In genomic region chr10:33390046-33390445, GRCh38 we compare ENCODE assay signal across 18 cellular contexts. TPM values are rescaled to one million over a fixed set of nuclear protein-coding genes. Genes with fewer than 3 reads are reported as not detected.
A peak's percentile ranks its signal among the peaks of the same experiment; 100 is the strongest.
DNase-seq lines count a peak whose midpoint lies in the region; ATAC-seq, FAIRE-seq and TF ChIP-seq lines count a peak whose summit lies in the region.
"Had no signal": no experiment of that assay in that cellular context is flagged by ENCODE, and none has a peak within 500 bp of the region (broad histone marks: within the 10 kb centered on the region; RNA-seq: fewer than 3 reads in every experiment).

No MANE protein-coding gene starts in this region.

- no peak overlapping the region for H3K4me3 Mint-ChIP-seq in stimulated activated naive CD8-positive, alpha-beta T cell treated with anti-CD3 and anti-CD28 coated beads, Interleukin-15, amount 100 ng/mL, for 72 hours
- H3K4me3 Mint-ChIP-seq: CD8-positive, alpha-beta memory T cell had no signal

- H3K79me2 ChIP-seq in HepG2 (ENCODE audit: insufficient read depth, low read length) (no peaks in the 10 kb centered on the region), H1 (ENCODE audit: control insufficient read depth in 1 of 2, insufficient read depth in 2 of 2, low read length in 2 of 2) (no peaks in the 10 kb centered on the region), trophoblast cell (ENCODE audit: control insufficient read depth, insufficient read depth, low read length, poor library complexity) (no peaks in the 10 kb centered on the region)

- no peak overlapping the region for H3K23ac ChIP-seq in H1 (ENCODE audit: insufficient read length)
- H3K23ac ChIP-seq in trophoblast cell (ENCODE audit: low read length): no peak overlapping the region

- POLR2A ChIA-PET in HepG2 (lab: Yijun Ruan, JAX) (no interaction called here), H1 (lab: Charles Lee; ENCODE audit: partially characterized antibody) (no interaction called here)

- CTCF ChIA-PET in HepG2 (lab: Yijun Ruan, JAX; ENCODE audit: low intra/inter-chr PET ratio, low total read pairs) (no interaction called here), H1 (lab: Charles Lee; ENCODE audit: partially characterized antibody) (interaction anchor here (2.3 kb wide), 1 partner anchor 15 kb away, joined by 5 read pairs; no protein-coding TSS in a partner anchor)

- H2BK20ac ChIP-seq in H1 (ENCODE audit: low read length): no peak overlapping the region

- no peak overlapping the region for H2BK5ac ChIP-seq in H1 (ENCODE audit: low read depth, low read length)
- H2BK5ac ChIP-seq in trophoblast cell (ENCODE audit: low read depth, low read length, poor library complexity): no peak overlapping the region

- in situ Hi-C loops in HepG2 (cut with HindIII; ENCODE audit: extremely low pct_ligation_motif_present, low pct_unique_long_range_greater_than_20kb): no loop called here

- no peaks in the 10 kb centered on the region for H3K36me3 ChIP-seq in HepG2 (replicated peaks in 1 of 2; ENCODE audit: control insufficient read depth in 1 of 2, insufficient read depth in 2 of 2, low read length in 2 of 2)
- H3K36me3 ChIP-seq in right lobe of liver: no peaks in the 10 kb centered on the region
- no peaks in the 10 kb centered on the region for H3K36me3 ChIP-seq in H1 (ENCODE audit: control insufficient read depth in 2 of 4, insufficient read depth in 4 of 4, low read length in 3 of 4)
- H3K36me3 ChIP-seq in trophoblast cell (ENCODE audit: control insufficient read depth in 1 of 2, insufficient read depth in 2 of 2, low read length in 2 of 2): no peaks in the 10 kb centered on the region
- H3K36me3 ChIP-seq: BLaER1 had no signal

- no peaks in the 10 kb centered on the region for H3K23me2 ChIP-seq in H1 (ENCODE audit: low read depth, low read length)

- H3K56ac ChIP-seq in H1 (replicated peaks; ENCODE audit: insufficient read length, low read depth, low read length): no peak overlapping the region

- no peaks in the 10 kb centered on the region for H3K9me3 ChIP-seq in HepG2 (ENCODE audit: low read length)
- no peaks in the 10 kb centered on the region for H3K9me3 ChIP-seq in right lobe of liver
- no peaks in the 10 kb centered on the region for H3K9me3 ChIP-seq in H1 (ENCODE audit: insufficient read depth in 2 of 2, low read depth in 1 of 2, low read length in 1 of 2)
- no peaks in the 10 kb centered on the region for H3K9me3 ChIP-seq in trophoblast cell (ENCODE audit: insufficient read depth, low read depth, low read length)
- H3K9me3 ChIP-seq: BLaER1 had no signal

- H2AK5ac ChIP-seq in H1 (ENCODE audit: low read depth, low read length) (no peak overlapping the region), trophoblast cell (ENCODE audit: low read length) (no peak overlapping the region)

- no peaks in the 10 kb centered on the region for H3K9me3 Mint-ChIP-seq in stimulated activated naive CD8-positive, alpha-beta T cell treated with anti-CD3 and anti-CD28 coated beads, Interleukin-15, amount 100 ng/mL, for 72 hours

- WGBS in HepG2 (ENCODE audit: low lambda C conversion rate): 17% methylated on average over 5 of the region's 5 CpGs
- WGBS in right lobe of liver (ENCODE audit: insufficient coverage, low coverage, low lambda C conversion rate, missing lambda C conversion rate): 71% methylated on average over 1 of the region's 5 CpGs
- 96% methylated on average over 5 of the region's 5 CpGs; no CpG with 5 or more reads in 1 of the 2 experiments for WGBS in H1 (ENCODE audit: extremely low coverage in 1 of 2, insufficient coverage in 1 of 2, insufficient read length in 1 of 2, insufficient replicate concordance in 2 of 2, low coverage in 1 of 2, low lambda C conversion rate in 2 of 2, missing lambda C conversion rate in 1 of 2), 2 experiments
- WGBS in trophoblast cell (ENCODE audit: extremely low coverage, insufficient coverage, insufficient read length): no CpG with 5 or more reads among the region's 5 CpGs

- H3K27me3 ChIP-seq in HepG2 (ENCODE audit: control insufficient read depth in 1 of 2, insufficient read depth in 2 of 2, low read length in 2 of 2): 0 out of 5 replicates have a peak, but pooled peaks cover 0 to 5% of the 10 kb centered on the region in 2 experiments
- no peaks in the 10 kb centered on the region for H3K27me3 ChIP-seq in right lobe of liver
- no peaks in the 10 kb centered on the region for H3K27me3 ChIP-seq in H1 (replicated peaks in 1 of 4; ENCODE audit: control insufficient read depth in 3 of 4, extremely low read depth in 1 of 4, insufficient read depth in 3 of 4, low read length in 3 of 4)
- no peaks in the 10 kb centered on the region for H3K27me3 ChIP-seq in trophoblast cell (ENCODE audit: insufficient read depth, low read length)
- H3K27me3 ChIP-seq: BLaER1 had no signal

- H4K8ac ChIP-seq in H1 (ENCODE audit: extremely low read depth, insufficient read depth, low read length) (no peak overlapping the region), trophoblast cell (ENCODE audit: low read depth, low read length) (no peak overlapping the region)

- TF ChIP-seq CTCF in HepG2 (CRISPR knock-in tag; IDR thresholded peaks at IDR 0.05) (no peak), right lobe of liver (IDR thresholded peaks at IDR 0.05) (no peak), H1 (IDR thresholded peaks at IDR 0.05; ENCODE audit: control extremely low read depth in 1 of 3, insufficient read depth in 1 of 3, low read depth in 1 of 3, low read length in 3 of 3) (no peak)

- DNase-seq in HepG2 (ENCODE audit: low spot score): peak; percentile 29
- DNase-seq in right lobe of liver: no peak
- peak; percentile 28 for DNase-seq in NCI-H69 (lab: John Stamatoyannopoulos, UW)
- no peak for DNase-seq in H1 (ENCODE audit: low read depth in 1 of 2, low spot score in 2 of 2)
- no peak for DNase-seq in trophoblast cell
- no peak for DNase-seq in stimulated activated naive CD8-positive, alpha-beta T cell treated with anti-CD3 and anti-CD28 coated beads, Interleukin-15, amount 100 ng/mL, for 72 hours
- DNase-seq in OCI-M1 (lab: John Stamatoyannopoulos, UW): no peak
- DNase-seq in posterior vena cava (ENCODE audit: low spot score): no peak
- DNase-seq: AML-193; CD8-positive, alpha-beta memory T cell; DMS79; EL; HCEC 1CT had no signal

- TF ChIP-seq RAD21 in HepG2 (CRISPR knock-in tag; IDR thresholded peaks at IDR 0.05): no peak
- no peak for TF ChIP-seq RAD21 in H1 (IDR thresholded peaks at IDR 0.05 in 1 of 2, conservative IDR thresholded peaks at IDR 0.05 in 1 of 2; ENCODE audit: low read depth in 2 of 2, low read length in 2 of 2)

- no peak overlapping the region for H4K12ac ChIP-seq in trophoblast cell (ENCODE audit: low read depth, low read length)

- H3K27ac Mint-ChIP-seq in stimulated activated naive CD8-positive, alpha-beta T cell treated with anti-CD3 and anti-CD28 coated beads, Interleukin-15, amount 100 ng/mL, for 72 hours: no peak overlapping the region
- H3K27ac Mint-ChIP-seq: CD8-positive, alpha-beta memory T cell had no signal

- FAIRE-seq in HepG2 (lab: Jason Lieb, UNC) (no peak), H1 (lab: Jason Lieb, UNC) (no peak)
- FAIRE-seq: G401.6, GM12892 had no signal

- H3K18ac ChIP-seq in H1 (ENCODE audit: extremely low read depth, low read length) (no peak overlapping the region), trophoblast cell (ENCODE audit: low read length) (no peak overlapping the region)

- H3K79me1 ChIP-seq in H1 (ENCODE audit: low read depth, low read length): no peaks in the 10 kb centered on the region
- H3K79me1 ChIP-seq in trophoblast cell (ENCODE audit: low read length): peaks cover 9% of the 10 kb centered on the region

- TF ChIP-seq POLR2A in HepG2 (IDR thresholded peaks at IDR 0.05; ENCODE audit: insufficient read depth in 1 of 2, low read depth in 2 of 2, low read length in 2 of 2) (no peak), right lobe of liver (IDR thresholded peaks at IDR 0.05) (no peak), H1 (IDR thresholded peaks at IDR 0.05; ENCODE audit: control extremely low read depth in 1 of 2, low read depth in 2 of 2, low read length in 2 of 2) (no peak)

- H3K4me3 ChIP-seq in HepG2 (replicated peaks in 1 of 3; ENCODE audit: insufficient read depth in 1 of 3, low read depth in 2 of 3, low read length in 3 of 3): no peak overlapping the region
- H3K4me3 ChIP-seq in right lobe of liver: no peak overlapping the region
- no peak overlapping the region for H3K4me3 ChIP-seq in H1 (ENCODE audit: extremely low read depth in 1 of 4, insufficient read depth in 2 of 4, low read depth in 3 of 4, low read length in 4 of 4)
- H3K4me3 ChIP-seq in trophoblast cell (ENCODE audit: low read depth, low read length): peak overlapping the region; percentile 7
- H3K4me3 ChIP-seq: BLaER1 had no signal

- H3K4ac ChIP-seq in H1 (replicated peaks; ENCODE audit: insufficient read length, low read depth, low read length) (no peak overlapping the region), trophoblast cell (ENCODE audit: low read depth, low read length) (no peak overlapping the region)

- no TSS peak for BruUV-seq in HepG2 (replicated peaks; lab: Mats Ljungman, UMichigan)

- no peak overlapping the region for H2AFZ ChIP-seq in HepG2 (ENCODE audit: low read length)
- H2AFZ ChIP-seq in H1 (ENCODE audit: low read length): 0 out of 2 replicates have a peak overlapping the region, but pooled peaks have one; percentile 35
- no peak overlapping the region for H2AFZ ChIP-seq in trophoblast cell (ENCODE audit: insufficient read depth, low read length, poor library complexity)

- H3K9ac ChIP-seq in HepG2 (ENCODE audit: insufficient read depth, low read depth, low read length): no peak overlapping the region
- H3K9ac ChIP-seq in H1 (replicated peaks in 1 of 4; ENCODE audit: extremely low read depth in 1 of 4, low read depth in 3 of 4, low read length in 3 of 4): no peak overlapping the region
- no peak overlapping the region for H3K9ac ChIP-seq in trophoblast cell (ENCODE audit: low read length)
- H3K9ac ChIP-seq: BLaER1 had no signal

- H3K27me3 Mint-ChIP-seq in stimulated activated naive CD8-positive, alpha-beta T cell treated with anti-CD3 and anti-CD28 coated beads, Interleukin-15, amount 100 ng/mL, for 72 hours: peaks cover 27% of the 10 kb centered on the region

- peaks cover 8% of the 10 kb centered on the region for H3K4me1 ChIP-seq in HepG2 (ENCODE audit: insufficient read depth, low read length)
- no peaks in the 10 kb centered on the region for H3K4me1 ChIP-seq in right lobe of liver
- H3K4me1 ChIP-seq in H1 (replicated peaks in 1 of 4; ENCODE audit: control insufficient read depth in 3 of 4, insufficient read depth in 4 of 4, low read length in 3 of 4): peaks cover 0 to 3% (median 0%) of the 10 kb centered on the region in 4 experiments; a peak in 1 of 7 replicates
- H3K4me1 ChIP-seq in trophoblast cell (ENCODE audit: control insufficient read depth in 1 of 2, insufficient read depth in 2 of 2, low read length in 2 of 2): peaks cover 2 to 3% of the 10 kb centered on the region in 2 experiments
- H3K4me1 ChIP-seq: BLaER1 had no signal

- TF ChIP-seq EP300 in HepG2 (IDR thresholded peaks at IDR 0.05; ENCODE audit: low read depth in 2 of 2, low read length in 2 of 2) (no peak), HepG2 (CRISPR knock-in tag; IDR thresholded peaks at IDR 0.05; ENCODE audit: borderline replicate concordance) (no peak), H1 (IDR thresholded peaks at IDR 0.05; ENCODE audit: borderline replicate concordance in 1 of 2, low read depth in 2 of 2, low read length in 2 of 2) (no peak)

- no peak overlapping the region for H4K5ac ChIP-seq in H1 (ENCODE audit: insufficient read length, low read depth, low read length)

- no peak overlapping the region for H2BK15ac ChIP-seq in H1 (ENCODE audit: low read length)

- H4K91ac ChIP-seq in H1 (replicated peaks; ENCODE audit: insufficient read length, low read length) (no peak overlapping the region), trophoblast cell (ENCODE audit: low read depth, low read length) (no peak overlapping the region)

- no peak overlapping the region for H2BK120ac ChIP-seq in H1 (replicated peaks; ENCODE audit: low read depth, low read length)
- H2BK120ac ChIP-seq in trophoblast cell (ENCODE audit: insufficient read depth, low read length, poor library complexity): peak overlapping the region; percentile 58

- H2BK12ac ChIP-seq in H1 (ENCODE audit: low read depth, low read length) (no peak overlapping the region), trophoblast cell (ENCODE audit: low read length) (peak overlapping the region; percentile 72)

- H4K20me1 ChIP-seq in HepG2 (ENCODE audit: insufficient read depth, low read length) (no peaks in the 10 kb centered on the region), H1 (replicated peaks in 1 of 2; ENCODE audit: control insufficient read depth in 1 of 2, insufficient read depth in 2 of 2, low read length in 2 of 2) (no peaks in the 10 kb centered on the region)
- H4K20me1 ChIP-seq: BLaER1 had no signal

- ATAC-seq in HepG2 (no peak), right lobe of liver (no peak)
- ATAC-seq in stimulated activated naive CD8-positive, alpha-beta T cell treated with anti-CD3 and anti-CD28 coated beads, Interleukin-15, amount 100 ng/mL, for 72 hours: no peak

- intact Hi-C loops in HepG2 (cut with micrococcal nuclease; ENCODE audit: unreplicated experiment) (no loop called here), right lobe of liver (cut with DNase I) (no loop called here), posterior vena cava (cut with DNase I) (no loop called here)

- H3K4me2 ChIP-seq in HepG2 (ENCODE audit: low read depth, low read length) (no peak overlapping the region), H1 (ENCODE audit: insufficient read depth in 1 of 2, low read depth in 2 of 2, low read length in 2 of 2) (no peak overlapping the region), trophoblast cell (ENCODE audit: low read length) (no peak overlapping the region)
- H3K4me2 ChIP-seq: BLaER1 had no signal

- H3K4me1 Mint-ChIP-seq in stimulated activated naive CD8-positive, alpha-beta T cell treated with anti-CD3 and anti-CD28 coated beads, Interleukin-15, amount 100 ng/mL, for 72 hours: no peaks in the 10 kb centered on the region
- H3K4me1 Mint-ChIP-seq: CD8-positive, alpha-beta memory T cell had no signal

- H3K14ac ChIP-seq in H1 (ENCODE audit: insufficient read length) (no peak overlapping the region), trophoblast cell (ENCODE audit: low read length) (no peak overlapping the region)

- H3K27ac ChIP-seq in HepG2 (ENCODE audit: extremely low read length, insufficient read depth, low read length) (no peak overlapping the region), right lobe of liver (no peak overlapping the region), H1 (ENCODE audit: low read depth, low read length) (no peak overlapping the region), trophoblast cell (ENCODE audit: low read depth, low read length) (no peak overlapping the region)
- H3K27ac ChIP-seq: 22Rv1, BLaER1, HL-60 had no signal

RNA-seq across cellular contexts. Expression of gene NRP1, which starts 55.6 kb away (rescaled TPM):
- total RNA-seq in HepG2 (2016; rRNA removed; fragmentation: Illumina TruSeq; extraction: Trizol) (3.7 and 5.8 TPM in 2 replicates), right lobe of liver (10 to 100 TPM; 14.7 to 61.7 (median 29.5) TPM), posterior vena cava (100 to 1,000 TPM; 123 TPM)
- total RNA-seq in HepG2 (2016; cell fraction: cytosol; rRNA removed; fragmentation: Illumina TruSeq; extraction: Trizol; ENCODE audit: low read depth): 0.40 and 0.62 TPM in 2 replicates
- total RNA-seq in HepG2 (2016; cell fraction: insoluble cytoplasmic fraction; rRNA removed; fragmentation: Illumina TruSeq; extraction: Trizol): 2.3 and 7.2 TPM in 2 replicates
- total RNA-seq in HepG2 (2016; cell fraction: membrane; rRNA removed; fragmentation: Illumina TruSeq; extraction: Trizol): 1.4 and 1.5 TPM in 2 replicates
- total RNA-seq in HepG2 (2016; cell fraction: nucleus; rRNA removed; fragmentation: Illumina TruSeq; extraction: Trizol): 8.7 and 10.3 TPM in 2 replicates
- polyA plus RNA-seq in HepG2 (2011; rRNA removed) (5.3 and 5.8 TPM in 2 replicates), H1 (2011; rRNA removed) (1.2 TPM in 2 replicates)
- 3.6 and 4.6 TPM in 2 replicates for polyA plus RNA-seq in HepG2 (2011; cell fraction: cytosol; rRNA removed)
- 7.4 and 8.5 TPM in 2 replicates for polyA plus RNA-seq in HepG2 (2011; cell fraction: nucleus; rRNA removed)
- 7.2 and 14.9 TPM in 2 replicates for polyA plus RNA-seq in HepG2 (2012)
- 0.29 and 0.38 TPM in 2 replicates for polyA plus RNA-seq in HepG2 (2016; cell fraction: cytosol; fragmentation: Illumina TruSeq; extraction: Trizol; ENCODE audit: low read depth)
- 2.2 and 2.4 TPM in 2 replicates for polyA plus RNA-seq in HepG2 (2016; cell fraction: insoluble cytoplasmic fraction; fragmentation: Illumina TruSeq; extraction: Trizol; ENCODE audit: low read depth)
- polyA plus RNA-seq in HepG2 (2016; cell fraction: membrane; fragmentation: Illumina TruSeq; extraction: Trizol; ENCODE audit: low read depth): 0.31 and 0.57 TPM in 2 replicates
- polyA plus RNA-seq in HepG2 (2016; cell fraction: nucleus; fragmentation: Illumina TruSeq; extraction: Trizol; ENCODE audit: insufficient read depth, low read depth): 6.3 and 7.6 TPM in 2 replicates
- polyA minus RNA-seq in HepG2 (2011; rRNA and poly(A)+ RNA removed; ENCODE audit: low replicate concordance): 10.2 and 16.5 TPM in 2 replicates
- 12.9 and 14.9 TPM in 2 replicates for polyA minus RNA-seq in HepG2 (2011; cell fraction: cytosol; rRNA and poly(A)+ RNA removed)
- 20.0 and 24.4 TPM in 2 replicates for polyA minus RNA-seq in HepG2 (2011; cell fraction: nucleus; rRNA and poly(A)+ RNA removed)
- total RNA-seq in H1 (2021; fragmentation: NEBNext Ultra II Directional; extraction: Animal tissue kit (Norgen Biotek cat#: 25700)): 2.1 TPM in 2 replicates
- polyA plus RNA-seq in H1 (2011; cell fraction: cytosol; rRNA removed): 1.6 TPM
- 2.5 TPM for polyA plus RNA-seq in H1 (2011; cell fraction: nucleus; rRNA removed)
- 1.7 to 4.5 TPM (median 3.1 TPM) in 4 replicates for polyA plus RNA-seq in H1 (2012, experiment 1 of 2)
- polyA plus RNA-seq in H1 (2012, experiment 2 of 2): 1.0 TPM
- 3.4 TPM for polyA plus RNA-seq in H1 (2013, experiment 1 of 2)
- 3.5 TPM for polyA plus RNA-seq in H1 (2013, experiment 2 of 2)
- 2.7 and 3.0 TPM in 2 replicates for polyA minus RNA-seq in H1 (2011; rRNA and poly(A)+ RNA removed)
- polyA minus RNA-seq in H1 (2011; cell fraction: cytosol; rRNA and poly(A)+ RNA removed): 4.5 TPM
- 4.5 TPM for polyA minus RNA-seq in H1 (2011; cell fraction: nucleus; rRNA and poly(A)+ RNA removed)
- polyA plus RNA-seq in trophoblast cell (2013): 79.2 and 81.6 TPM in 2 replicates
- polyA plus RNA-seq: CD8-positive, alpha-beta memory T cell had no signal

Comparison
In these comparisons a context has a peak if more than half of its experiments do, and no peak if none do; other contexts are left out.
1. DNase-seq: peak in HepG2 (single experiment) and NCI-H69 (single experiment); none in right lobe of liver (0 of 3), H1 (0 of 2), trophoblast cell (0 of 2), stimulated activated naive CD8-positive, alpha-beta T cell treated with anti-CD3 and anti-CD28 coated beads, Interleukin-15, amount 100 ng/mL, for 72 hours (0 of 2), OCI-M1 (single experiment) and posterior vena cava (single experiment).